ENCODE assay signal across 13 cellular contexts in the genomic region with DNA sequence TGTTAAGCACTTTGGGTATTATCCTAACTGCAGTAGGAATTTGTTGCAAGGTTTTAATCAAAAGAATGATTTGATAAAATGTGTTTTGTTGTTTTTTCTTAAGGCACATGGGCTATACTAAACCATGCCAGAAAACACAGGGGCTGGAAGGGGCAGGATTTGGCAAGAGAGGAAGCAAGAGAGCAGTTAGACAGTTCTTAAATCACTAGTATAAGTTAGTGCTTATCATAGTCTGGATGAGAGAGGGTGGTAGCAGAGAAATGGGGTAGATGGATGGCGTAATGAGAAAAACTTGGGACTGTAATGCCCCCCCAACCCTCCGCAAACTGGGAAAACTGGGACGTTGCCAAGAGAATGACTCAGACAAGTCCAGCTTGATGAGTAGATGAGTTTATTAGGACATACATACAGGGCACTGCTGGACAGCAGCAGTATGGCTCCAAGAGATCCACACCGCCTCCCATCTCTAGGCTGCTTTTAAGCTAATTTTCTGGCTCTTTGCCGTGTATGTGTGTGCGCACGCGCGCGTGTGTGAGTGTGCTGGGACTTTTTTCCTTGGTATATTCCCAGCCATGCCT.
A peak's percentile ranks its signal among the peaks of the same experiment; 100 is the strongest.
DNase-seq lines count a peak whose midpoint lies in the region; ATAC-seq and TF ChIP-seq lines count a peak whose summit lies in the region.
"Had no signal": no experiment of that assay in that cellular context is flagged by ENCODE, and none has a peak within 500 bp of the region (broad histone marks: within the 10 kb centered on the region; RNA-seq: fewer than 3 reads in every experiment).

No MANE protein-coding gene starts in this region.

- in situ Hi-C loops in GM23248 (cut with MboI) = no loop called here

- no peaks in the 10 kb centered on the region for H3K4me1 Mint-ChIP-seq in activated CD4-positive, alpha-beta T cell treated with anti-CD3 and anti-CD28 coated beads, Interleukin-2, amount 10 ng/mL, durations not matched to agents 24 days and 14 days
- H3K4me1 Mint-ChIP-seq: natural killer cell had no signal

- H3K36me3 ChIP-seq in GM23248 (ENCODE audit: low read depth) (peaks cover 2% of the 10 kb centered on the region; the same call in 1 of the 2 replicates), RWPE2 (ENCODE audit: low read depth) (peaks cover 18% of the 10 kb centered on the region)

- H3K4me3 ChIP-seq in GM23248 (no peak overlapping the region), RWPE2 (ENCODE audit: severe bottlenecking) (no peak overlapping the region), fibroblast of pulmonary artery (replicated peaks; ENCODE audit: low read depth, low read length) (no peak overlapping the region)
- H3K4me3 ChIP-seq: coronary artery had no signal

- no peaks in the 10 kb centered on the region for H3K36me3 Mint-ChIP-seq in activated CD4-positive, alpha-beta T cell treated with anti-CD3 and anti-CD28 coated beads, Interleukin-2, amount 10 ng/mL, durations not matched to agents 24 days and 14 days (ENCODE audit: low read depth)
- H3K36me3 Mint-ChIP-seq: natural killer cell had no signal

- no peaks in the 10 kb centered on the region for H4K20me1 ChIP-seq in GM23248 (ENCODE audit: insufficient read depth)

- H3K27ac Mint-ChIP-seq in activated CD4-positive, alpha-beta T cell treated with anti-CD3 and anti-CD28 coated beads, Interleukin-2, amount 10 ng/mL, durations not matched to agents 24 days and 14 days = no peak overlapping the region
- H3K27ac Mint-ChIP-seq: activated T-helper 2 cell treated with anti-CD3 and anti-CD28 coated beads, Interferon-gamma antibody, Interleukin-2, Interleukin-4, amounts not matched to agents 10 μg/mL and 5 μg/mL and 100 μg/mL, durations not matched to agents 14 hours and 24 hours and 36 hours; natural killer cell had no signal

- peaks cover 27% of the 10 kb centered on the region; the same call in 1 of the 2 replicates for H3K79me2 ChIP-seq in GM23248 (ENCODE audit: insufficient read depth)

- no peaks in the 10 kb centered on the region for H3K27me3 Mint-ChIP-seq in activated CD4-positive, alpha-beta T cell treated with anti-CD3 and anti-CD28 coated beads, Interleukin-2, amount 10 ng/mL, durations not matched to agents 24 days and 14 days

- H3K9ac ChIP-seq in GM23248 = no peak overlapping the region

- H3K4me1 ChIP-seq in GM23248 (ENCODE audit: insufficient read depth) (peaks cover 4% of the 10 kb centered on the region; the same call in 1 of the 2 replicates), RWPE2 (ENCODE audit: insufficient read depth, poor library complexity, severe bottlenecking) (no peaks in the 10 kb centered on the region)

- peak; percentile 50 for DNase-seq in GM23248
- peak; percentile 38 for DNase-seq in RWPE2 (ENCODE audit: low spot score)
- DNase-seq in fibroblast of pulmonary artery (ENCODE audit: low read depth) = peak; percentile 91
- DNase-seq in posterior vena cava (ENCODE audit: low spot score) = peak; percentile 65
- no peak for DNase-seq in stimulated activated CD4-positive, alpha-beta T cell treated with anti-CD3 and anti-CD28 coated beads, Interleukin-2, amount 100 ng/mL, for 24 hours
- DNase-seq in activated CD4-positive, alpha-beta T cell treated with anti-CD3 and anti-CD28 coated beads, Interleukin-2, amount 10 ng/mL, durations not matched to agents 24 days and 14 days = no peak
- DNase-seq in NCI-H2196 (lab: John Stamatoyannopoulos, UW; ENCODE audit: unreplicated experiment) = no peak
- DNase-seq: natural killer cell, NCI-H2081 treated with DMSO at 0.1 percent for 48 hours had no signal

- peaks cover 53% of the 10 kb centered on the region for H3F3A ChIP-seq in GM23248 (ENCODE audit: insufficient read depth)

- H3K27ac ChIP-seq in GM23248 (no peak overlapping the region), RWPE2 (ENCODE audit: poor library complexity, severe bottlenecking) (no peak overlapping the region)

- no peaks in the 10 kb centered on the region for H3K9me3 ChIP-seq in GM23248 (ENCODE audit: low read depth)
- no peaks in the 10 kb centered on the region for H3K9me3 ChIP-seq in RWPE2 (ENCODE audit: severe bottlenecking)

- no peaks in the 10 kb centered on the region for H3K9me3 Mint-ChIP-seq in activated CD4-positive, alpha-beta T cell treated with anti-CD3 and anti-CD28 coated beads, Interleukin-2, amount 10 ng/mL, durations not matched to agents 24 days and 14 days
- H3K9me3 Mint-ChIP-seq: activated T-helper 2 cell treated with anti-CD3 and anti-CD28 coated beads, Interferon-gamma antibody, Interleukin-2, Interleukin-4, amounts not matched to agents 10 μg/mL and 5 μg/mL and 100 μg/mL, durations not matched to agents 14 hours and 24 hours and 36 hours; natural killer cell had no signal

- ATAC-seq in RWPE2 (ENCODE audit: low read depth) = peak; percentile 70
- no peak for ATAC-seq in HG03342 (IDR thresholded peaks at IDR 0.05; ENCODE audit: unreplicated experiment)
- ATAC-seq: activated CD4-positive, CD25-positive, alpha-beta regulatory T cell treated with anti-CD3 and anti-CD28 coated beads, Interleukin-2, amount 50 U/mL, for 24 hours; natural killer cell had no signal

- intact Hi-C loops in posterior vena cava (cut with DNase I) = no loop called here
- intact Hi-C loops in activated CD4-positive, alpha-beta T cell treated with anti-CD3 and anti-CD28 coated beads, Interleukin-2, amount 10 ng/mL, durations not matched to agents 24 days and 14 days (cut with micrococcal nuclease) = no loop called here

- no peaks in the 10 kb centered on the region for H3K9me2 ChIP-seq in GM23248 (ENCODE audit: insufficient read depth)

- no peak overlapping the region for H3K4me2 ChIP-seq in GM23248 (ENCODE audit: unreplicated experiment)

- no peak overlapping the region for H2AFZ ChIP-seq in GM23248

- TF ChIP-seq CTCF in RWPE2 (IDR thresholded peaks at IDR 0.05; ENCODE audit: poor library complexity, severe bottlenecking) (no peak), fibroblast of pulmonary artery (IDR thresholded peaks at IDR 0.05; ENCODE audit: low read length, missing control alignments) (no peak)

- no peaks in the 10 kb centered on the region for H3K27me3 ChIP-seq in GM23248 (replicated peaks; ENCODE audit: insufficient read depth)
- no peaks in the 10 kb centered on the region for H3K27me3 ChIP-seq in RWPE2 (ENCODE audit: insufficient read depth, poor library complexity, severe bottlenecking)

- H3K4me3 Mint-ChIP-seq in activated CD4-positive, alpha-beta T cell treated with anti-CD3 and anti-CD28 coated beads, Interleukin-2, amount 10 ng/mL, durations not matched to agents 24 days and 14 days = no peak overlapping the region
- H3K4me3 Mint-ChIP-seq: natural killer cell had no signal

- WGBS in GM23248 (ENCODE audit: low coverage in 1 of 2, low lambda C conversion rate in 2 of 2, missing lambda C conversion rate in 2 of 2), 2 experiments = 87 to 90% methylated on average over 10 of the region's 10 CpGs

Comparison
In these comparisons a context has a peak if more than half of its experiments do, and no peak if none do; other contexts are left out.
1. DNase-seq: peak in GM23248 (single experiment), RWPE2 (single experiment), fibroblast of pulmonary artery (single experiment) and posterior vena cava (single experiment); none in stimulated activated CD4-positive, alpha-beta T cell treated with anti-CD3 and anti-CD28 coated beads, Interleukin-2, amount 100 ng/mL, for 24 hours (0 of 2), activated CD4-positive, alpha-beta T cell treated with anti-CD3 and anti-CD28 coated beads, Interleukin-2, amount 10 ng/mL, durations not matched to agents 24 days and 14 days (single experiment) and NCI-H2196 (single experiment).